ENCODE assay signal across 12 cellular contexts in genomic region chr15:85950101-85950500, GRCh38.
DNase-seq lines count a peak whose midpoint lies in the region; ATAC-seq and TF ChIP-seq lines count a peak whose summit lies in the region.
"Had no signal": no experiment of that assay in that cellular context is flagged by ENCODE, and none has a peak within 500 bp of the region (broad histone marks: within the 10 kb centered on the region; RNA-seq: fewer than 3 reads in every experiment).

No MANE protein-coding gene starts in this region.

- 47 to 63% (median 52%) methylated on average over 5 of the region's 5 CpGs for WGBS in heart left ventricle, 4 donors
- 91% methylated on average over 5 of the region's 5 CpGs for WGBS in smooth muscle cell (ENCODE audit: low lambda C conversion rate)

- H3K4me3 ChIP-seq in heart left ventricle (no peak overlapping the region), smooth muscle cell (no peak overlapping the region)
- H3K4me3 ChIP-seq: sigmoid colon had no signal

- H3K9ac ChIP-seq in smooth muscle cell (ENCODE audit: low read depth) = no peak overlapping the region

- ATAC-seq in GM18868 (IDR thresholded peaks at IDR 0.05; ENCODE audit: unreplicated experiment) = peak; percentile 89
- ATAC-seq in GM21786 (IDR thresholded peaks at IDR 0.05; ENCODE audit: unreplicated experiment) = peak; percentile 85
- ATAC-seq in HG03280 (IDR thresholded peaks at IDR 0.05; ENCODE audit: unreplicated experiment) = peak; percentile 78
- peak; percentile 93 to 98 (median 97) for ATAC-seq in heart left ventricle
- ATAC-seq: Panc1 had no signal

- H3K9me3 ChIP-seq in heart left ventricle = no peaks in the 10 kb centered on the region
- H3K9me3 ChIP-seq in smooth muscle cell (replicated peaks; ENCODE audit: low read depth) = no peaks in the 10 kb centered on the region
- H3K9me3 ChIP-seq: sigmoid colon had no signal

- no peak for TF ChIP-seq POLR2A in heart left ventricle (IDR thresholded peaks at IDR 0.05)

- no peak overlapping the region for H2AFZ ChIP-seq in smooth muscle cell (ENCODE audit: low read depth)

- no peaks in the 10 kb centered on the region for H3F3A ChIP-seq in smooth muscle cell (ENCODE audit: low read depth)

- no peaks in the 10 kb centered on the region for H4K20me1 ChIP-seq in smooth muscle cell (ENCODE audit: low read depth)

- H3K4me1 ChIP-seq in heart left ventricle (peaks cover 0 to 5% (median 0%) of the 10 kb centered on the region in 12 donors), smooth muscle cell (ENCODE audit: low read depth) (no peaks in the 10 kb centered on the region)
- H3K4me1 ChIP-seq: sigmoid colon had no signal

- H3K36me3 ChIP-seq in heart left ventricle (no peaks in the 10 kb centered on the region), smooth muscle cell (ENCODE audit: low read depth) (no peaks in the 10 kb centered on the region)
- H3K36me3 ChIP-seq: sigmoid colon had no signal

- TF ChIP-seq CTCF in heart left ventricle (IDR thresholded peaks at IDR 0.05) (no peak), smooth muscle cell (IDR thresholded peaks at IDR 0.05; ENCODE audit: borderline replicate concordance, insufficient read depth, poor library complexity, severe bottlenecking) (no peak)

- no peaks in the 10 kb centered on the region for H3K79me2 ChIP-seq in smooth muscle cell (ENCODE audit: low read depth)

- H3K27ac ChIP-seq in heart left ventricle (no peak overlapping the region), smooth muscle cell (ENCODE audit: low read depth) (no peak overlapping the region)
- H3K27ac ChIP-seq: sigmoid colon had no signal

- no peak overlapping the region for H3K4me2 ChIP-seq in smooth muscle cell

- peak in 4 of 5 donors; percentile 47 to 75 (median 66) for DNase-seq in heart left ventricle
- DNase-seq in stimulated activated CD4-positive, alpha-beta T cell treated with anti-CD3 and anti-CD28 coated beads, Interleukin-4, amount 100 ng/mL, for 24 hours = no peak
- no peak for DNase-seq in A172 (ENCODE audit: low spot score)
- DNase-seq in HuH-7.5 (ENCODE audit: low spot score) = no peak
- no peak for DNase-seq in smooth muscle cell (lab: John Stamatoyannopoulos, UW; ENCODE audit: unreplicated experiment)
- DNase-seq: aorta, NCI-H1417, sigmoid colon had no signal

- H3K27me3 ChIP-seq in heart left ventricle (peaks cover 0 to 5% (median 0%) of the 10 kb centered on the region in 9 donors), smooth muscle cell (ENCODE audit: low read depth) (peaks cover 24% of the 10 kb centered on the region)
- H3K27me3 ChIP-seq: sigmoid colon had no signal

- intact Hi-C loops in heart left ventricle (cut with DNase I) = no loop called here

Comparison
In these comparisons a context has a peak if more than half of its experiments do, and no peak if none do; other contexts are left out.
1. DNase-seq: peak in heart left ventricle (4 of 5); none in stimulated activated CD4-positive, alpha-beta T cell treated with anti-CD3 and anti-CD28 coated beads, Interleukin-4, amount 100 ng/mL, for 24 hours (single experiment), A172 (single experiment), HuH-7.5 (single experiment) and smooth muscle cell (single experiment).
2. Peak in every context shown above with its lines, with median percentiles within 50 percentile points of each other: ATAC-seq.